Comparison of ENCODE assay signal across 11 cellular contexts in the genomic region with DNA sequence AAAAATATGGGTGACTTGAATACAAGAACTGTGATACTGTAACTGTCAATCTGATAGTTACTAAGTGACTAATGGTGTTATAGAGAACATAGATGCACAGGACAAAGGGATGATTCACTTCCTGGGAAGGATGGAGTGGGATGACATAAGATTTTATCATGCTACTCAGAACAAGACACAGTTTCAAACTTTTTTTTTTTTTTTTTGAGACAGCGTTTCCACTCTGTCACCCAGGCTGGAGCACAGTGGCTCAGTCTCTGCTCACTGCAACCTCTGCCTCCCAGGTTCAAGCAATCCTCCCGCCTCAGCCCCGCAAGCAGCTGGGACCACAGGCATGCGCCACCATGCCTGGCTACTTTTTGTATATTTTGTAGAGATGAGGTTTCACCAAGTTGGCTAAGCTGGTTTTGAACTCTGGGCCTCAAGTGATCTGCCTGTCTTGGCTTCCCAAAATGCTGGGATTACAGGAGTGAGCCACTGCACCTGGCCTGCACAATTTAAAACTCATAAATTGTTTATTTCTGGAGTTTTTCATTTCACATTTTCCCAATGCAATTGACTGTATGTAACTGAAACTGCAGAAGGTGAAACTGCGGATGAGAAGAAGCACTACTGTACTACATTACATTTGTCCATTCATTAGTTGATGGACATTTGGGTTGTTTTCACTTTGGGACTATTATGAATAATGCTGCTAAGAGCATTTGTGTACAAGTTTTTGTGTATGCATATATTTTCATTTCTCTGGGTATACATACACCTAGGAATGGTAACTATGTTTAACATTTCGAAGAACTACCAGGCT. TPM values are rescaled to one million over a fixed set of nuclear protein-coding genes. Genes with fewer than 3 reads are reported as not detected.
DNase-seq lines count a peak whose midpoint lies in the region; ATAC-seq and TF ChIP-seq lines count a peak whose summit lies in the region.
"Had no signal": no experiment of that assay in that cellular context is flagged by ENCODE, and none has a peak within 500 bp of the region (broad histone marks: within the 10 kb centered on the region; RNA-seq: fewer than 3 reads in every experiment).

No MANE protein-coding gene starts in this region.

- H3K36me3 Mint-ChIP-seq in CD4-positive, alpha-beta memory T cell = peaks cover 0 to 8% of the 10 kb centered on the region in 2 donors
- no peaks in the 10 kb centered on the region for H3K36me3 Mint-ChIP-seq in activated naive CD8-positive, alpha-beta T cell treated with anti-CD3 and anti-CD28 coated beads, Interleukin-2, amount 50 U/mL, for 24 hours (ENCODE audit: low read depth)
- H3K36me3 Mint-ChIP-seq in endothelial cell (ENCODE audit: low read depth, unreplicated experiment) = no peaks in the 10 kb centered on the region

- H3K9me3 ChIP-seq in CD4-positive, alpha-beta memory T cell (ENCODE audit: control insufficient read depth in 1 of 2, low read length in 2 of 2) = no peaks in the 10 kb centered on the region
- H3K9me3 ChIP-seq in Panc1 (ENCODE audit: control insufficient read depth, insufficient read depth, low read depth, low read length) = no peaks in the 10 kb centered on the region

- no peaks in the 10 kb centered on the region for H3K36me3 ChIP-seq in CD4-positive, alpha-beta memory T cell (ENCODE audit: insufficient read depth, low read length)
- no peaks in the 10 kb centered on the region for H3K36me3 ChIP-seq in Panc1 (ENCODE audit: control insufficient read depth, insufficient read depth, low read length)

- CTCF ChIA-PET in CD4-positive, alpha-beta memory T cell (lab: Charles Lee; ENCODE audit: partially characterized antibody) = interaction anchor here (0.7 to 1.2 kb wide), 3 partner anchors 11 to 230 kb away, joined by 3 to 4 read pairs (median 3); no protein-coding TSS in a partner anchor
- CTCF ChIA-PET in Panc1 (lab: Charles Lee) = no interaction called here

- H3K27ac ChIP-seq in CD4-positive, alpha-beta memory T cell (ENCODE audit: low read depth, low read length) = no peak overlapping the region
- H3K27ac ChIP-seq in Panc1 (ENCODE audit: low read length) = no peak overlapping the region
- H3K27ac ChIP-seq: dorsolateral prefrontal cortex had no signal

- POLR2A ChIA-PET in CD4-positive, alpha-beta memory T cell (lab: Charles Lee; ENCODE audit: partially characterized antibody) = interaction anchor here (1.4 to 3.7 kb wide), 4 partner anchors 26 to 145 kb away, joined by 3 to 36 read pairs (median 6); a partner anchor contains a TSS
- POLR2A ChIA-PET in Panc1 (lab: Charles Lee) = no interaction called here

- H3K27ac Mint-ChIP-seq in CD4-positive, alpha-beta memory T cell = peak overlapping the region in 5 of 7 donors; percentile 11 to 26 (median 17)
- peak overlapping the region; percentile 75 for H3K27ac Mint-ChIP-seq in activated naive CD8-positive, alpha-beta T cell treated with anti-CD3 and anti-CD28 coated beads, Interleukin-2, amount 50 U/mL, for 24 hours
- H3K27ac Mint-ChIP-seq in endothelial cell (ENCODE audit: unreplicated experiment) = no peak overlapping the region

- BruUV-seq in Panc1 (replicated peaks; lab: Mats Ljungman, UMichigan) = no TSS peak

- peak overlapping the region in 6 of 8 donors; percentile 17 to 77 (median 39) for H3K4me3 Mint-ChIP-seq in CD4-positive, alpha-beta memory T cell
- peak overlapping the region; percentile 57 for H3K4me3 Mint-ChIP-seq in activated naive CD8-positive, alpha-beta T cell treated with anti-CD3 and anti-CD28 coated beads, Interleukin-2, amount 50 U/mL, for 24 hours
- H3K4me3 Mint-ChIP-seq in endothelial cell (ENCODE audit: unreplicated experiment) = no peak overlapping the region

- in situ Hi-C loops in Panc1 (cut with HindIII; ENCODE audit: low pct_unique_long_range_greater_than_20kb, low sequenced_read_pairs) = no loop called here

- no peak overlapping the region for H3K4me3 ChIP-seq in CD4-positive, alpha-beta memory T cell (ENCODE audit: low read length in 2 of 2)
- no peak overlapping the region for H3K4me3 ChIP-seq in Panc1 (ENCODE audit: low read depth in 2 of 2, low read length in 2 of 2)
- H3K4me3 ChIP-seq: dorsolateral prefrontal cortex, GM12878 had no signal

- H3K27me3 ChIP-seq in CD4-positive, alpha-beta memory T cell (ENCODE audit: insufficient read depth, low read length) = no peaks in the 10 kb centered on the region
- H3K27me3 ChIP-seq in Panc1 (ENCODE audit: control insufficient read depth, insufficient read depth, low read length) = 0 out of 2 replicates have a peak, but pooled peaks cover 1% of the 10 kb centered on the region

- DNase-seq in CD4-positive, alpha-beta memory T cell = no peak
- DNase-seq in Panc1 (ENCODE audit: low read depth, low spot score) (peak; percentile 67), non-pigmented ciliary epithelial cell (ENCODE audit: low read depth) (peak; percentile 85), SKM-1 treated with dmso at 0.1 percent for 144 hours (lab: John Stamatoyannopoulos, UW; ENCODE audit: unreplicated experiment) (no peak), endothelial cell (ENCODE audit: low spot score) (no peak), NCI-H2227 treated with DMSO at 0.1 percent for 48 hours (lab: John Stamatoyannopoulos, UW) (no peak), cerebellar nuclear complex (lab: John Stamatoyannopoulos, UW) (no peak)
- DNase-seq in activated naive CD8-positive, alpha-beta T cell treated with anti-CD3 and anti-CD28 coated beads, Interleukin-2, amount 50 U/mL, for 24 hours = peak; percentile 60
- DNase-seq: dorsolateral prefrontal cortex, NCI-H446 treated with DMSO at 0.1 percent for 48 hours had no signal

- intact Hi-C loops in CD4-positive, alpha-beta memory T cell (cut with micrococcal nuclease) = loop anchor here (2.0 kb wide), 1 partner anchor 50 kb away; no protein-coding TSS in a partner anchor
- intact Hi-C loops in Panc1 (cut with micrococcal nuclease; ENCODE audit: unreplicated experiment) = no loop called here

- peak; percentile 79; the same call in 1 of the 2 replicates for ATAC-seq in Panc1
- ATAC-seq in activated naive CD8-positive, alpha-beta T cell treated with anti-CD3 and anti-CD28 coated beads, Interleukin-2, amount 50 U/mL, for 24 hours = peak; percentile 96
- ATAC-seq: GM12878 had no signal

- H3K27me3 Mint-ChIP-seq in CD4-positive, alpha-beta memory T cell = no peaks in the 10 kb centered on the region
- no peaks in the 10 kb centered on the region for H3K27me3 Mint-ChIP-seq in activated naive CD8-positive, alpha-beta T cell treated with anti-CD3 and anti-CD28 coated beads, Interleukin-2, amount 50 U/mL, for 24 hours
- peaks cover 2% of the 10 kb centered on the region for H3K27me3 Mint-ChIP-seq in endothelial cell (ENCODE audit: unreplicated experiment)

- peaks cover 45% of the 10 kb centered on the region for H3K4me1 ChIP-seq in CD4-positive, alpha-beta memory T cell (ENCODE audit: insufficient read depth, low read length)
- H3K4me1 ChIP-seq in Panc1 (ENCODE audit: control insufficient read depth, insufficient read depth, low read length) = no peaks in the 10 kb centered on the region

- TF ChIP-seq CTCF in Panc1 (IDR thresholded peaks at IDR 0.05) = no peak
- TF ChIP-seq CTCF in endothelial cell (IDR thresholded peaks at IDR 0.05; ENCODE audit: unreplicated experiment) = no peak

- H3K4me1 Mint-ChIP-seq in CD4-positive, alpha-beta memory T cell = peaks cover 30 to 55% (median 40%) of the 10 kb centered on the region in 4 donors
- H3K4me1 Mint-ChIP-seq in activated naive CD8-positive, alpha-beta T cell treated with anti-CD3 and anti-CD28 coated beads, Interleukin-2, amount 50 U/mL, for 24 hours = peaks cover 58% of the 10 kb centered on the region
- H3K4me1 Mint-ChIP-seq in endothelial cell (ENCODE audit: unreplicated experiment) = peaks cover 9% of the 10 kb centered on the region

- peaks cover 0 to 7% (median 2%) of the 10 kb centered on the region in 8 donors for H3K9me3 Mint-ChIP-seq in CD4-positive, alpha-beta memory T cell
- no peaks in the 10 kb centered on the region for H3K9me3 Mint-ChIP-seq in activated naive CD8-positive, alpha-beta T cell treated with anti-CD3 and anti-CD28 coated beads, Interleukin-2, amount 50 U/mL, for 24 hours
- H3K9me3 Mint-ChIP-seq in endothelial cell (ENCODE audit: unreplicated experiment) = no peaks in the 10 kb centered on the region

RNA-seq across cellular contexts. Expression of a gene that starts 40.6 kb away (rescaled TPM):
- total RNA-seq in CD4-positive, alpha-beta memory T cell = not detected
- polyA plus RNA-seq in CD4-positive, alpha-beta memory T cell = not detected
- total RNA-seq in Panc1 (2021; ENCODE audit: unreplicated experiment) (not detected), endothelial cell (ENCODE audit: unreplicated experiment) (not detected)
- polyA plus RNA-seq in Panc1 (2012; ENCODE audit: insufficient read length) = not detected
- total RNA-seq: GM12878 had no signal
- polyA plus RNA-seq: GM12878 had no signal

RNA-seq across cellular contexts. Expression of a gene that starts 47.2 kb away (rescaled TPM):
- total RNA-seq in CD4-positive, alpha-beta memory T cell = 100 to 1,000 TPM; 222 to 232 TPM
- 100 to 1,000 TPM; 165 to 172 TPM for polyA plus RNA-seq in CD4-positive, alpha-beta memory T cell
- total RNA-seq in Panc1 (2021; ENCODE audit: unreplicated experiment) (3.3 TPM), endothelial cell (ENCODE audit: unreplicated experiment) (82.4 TPM)
- 2.7 TPM for polyA plus RNA-seq in Panc1 (2012; ENCODE audit: insufficient read length)

Comparison
In these comparisons a context has a peak if more than half of its experiments do, and no peak if none do; other contexts are left out.
1. DNase-seq: peak in Panc1 (single experiment), activated naive CD8-positive, alpha-beta T cell treated with anti-CD3 and anti-CD28 coated beads, Interleukin-2, amount 50 U/mL, for 24 hours (single experiment) and non-pigmented ciliary epithelial cell (single experiment); none in CD4-positive, alpha-beta memory T cell (0 of 5), SKM-1 treated with dmso at 0.1 percent for 144 hours (single experiment), endothelial cell (single experiment), NCI-H2227 treated with DMSO at 0.1 percent for 48 hours (single experiment) and cerebellar nuclear complex (0 of 2).
2. RNA of a gene that starts 47.2 kb away (total RNA-seq): 222 to 232 TPM in CD4-positive, alpha-beta memory T cell and 82.4 TPM in endothelial cell (single experiment); 3.3 TPM in Panc1 (single experiment); every median in the first group is over 10 times any median in the second.